25 cellular contexts compared by ENCODE assay signal in the genomic region with DNA sequence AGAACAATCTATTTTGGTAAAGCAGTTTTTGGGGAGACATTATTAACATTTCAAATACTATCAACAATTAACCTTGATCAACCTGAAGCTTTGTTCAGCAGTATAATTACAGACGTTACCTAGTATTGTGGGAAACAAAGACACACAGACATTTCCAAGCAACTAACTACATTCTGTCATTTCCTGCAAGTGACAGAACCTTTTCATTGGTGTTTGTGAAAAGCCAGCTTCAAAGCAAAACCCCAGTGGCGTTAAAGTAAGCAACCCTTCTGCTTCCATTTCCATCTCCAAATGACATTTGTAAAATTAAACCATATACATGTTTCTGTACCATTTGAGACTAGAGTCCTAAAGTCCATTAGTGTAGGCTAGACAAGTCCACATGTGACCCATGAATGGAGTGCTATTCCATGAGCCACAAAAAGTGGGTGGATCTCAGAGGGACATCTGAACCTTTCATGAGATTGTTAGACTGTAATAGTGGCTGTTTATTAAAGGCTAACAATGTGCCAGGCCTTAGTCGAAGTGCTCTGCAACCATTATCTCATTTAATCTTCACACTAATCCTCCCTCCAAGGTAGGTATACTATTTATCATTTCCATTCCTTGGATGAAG.
DNase-seq lines count a peak whose midpoint lies in the region; TF ChIP-seq lines count a peak whose summit lies in the region.
"Had no signal": no experiment of that assay in that cellular context is flagged by ENCODE, and none has a peak within 500 bp of the region (broad histone marks: within the 10 kb centered on the region; RNA-seq: fewer than 3 reads in every experiment).

No MANE protein-coding gene starts in this region.

- H3K4me1 Mint-ChIP-seq in T-helper 1 cell treated with Interleukin-12 subunit alpha and Interleukin-12 subunit beta and Interleukin-4 antibody, amounts not matched to agents 30 μg/mL and 1 μg/mL, for 36 hours (ENCODE audit: low read depth): peaks cover 16% of the 10 kb centered on the region
- H3K4me1 Mint-ChIP-seq in neural progenitor cell: peaks cover 36% of the 10 kb centered on the region

- no peaks in the 10 kb centered on the region for H3F3A ChIP-seq in neural progenitor cell (ENCODE audit: low read depth)

- peak overlapping the region; percentile 38 for H3K27ac Mint-ChIP-seq in T-helper 1 cell treated with Interleukin-12 subunit alpha and Interleukin-12 subunit beta and Interleukin-4 antibody, amounts not matched to agents 30 μg/mL and 1 μg/mL, for 36 hours
- H3K27ac Mint-ChIP-seq in neural progenitor cell: no peak overlapping the region
- H3K27ac Mint-ChIP-seq: activated naive CD8-positive, alpha-beta T cell; H9 had no signal

- DNase-seq in T-helper 1 cell (no peak), dermis blood vessel endothelial cell (peak; percentile 42), neural progenitor cell (ENCODE audit: low spot score) (no peak), iPS-NIHi7 (ENCODE audit: extremely low spot score) (no peak), anterior cingulate cortex (lab: John Stamatoyannopoulos, UW) (no peak)
- DNase-seq in Jurkat, Clone E6-1 (ENCODE audit: low read depth, low spot score): peak; percentile 48
- DNase-seq in stimulated activated CD4-positive, alpha-beta T cell treated with anti-CD3 and anti-CD28 coated beads, Interleukin-15, amount 100 ng/mL, for 24 hours: no peak
- DNase-seq: AML-193; DMS 273 treated with DMSO at 0.1 percent for 48 hours; effector CD8-positive, alpha-beta T cell; EL; H9; KBM-7; MM.1S; NCI-H1105 treated with DMSO at 0.1 percent for 48 hours; NCI-H2107; PC-3; SK-N-SH; stimulated activated CD4-positive, alpha-beta T cell treated with anti-CD3 and anti-CD28 coated beads, Interleukin-1b, Interleukin-23, amount 100 ng/mL, for 48 hours; stimulated activated naive CD8-positive, alpha-beta T cell treated with anti-CD3 and anti-CD28 coated beads, Interleukin-15, Interleukin-2, amounts not matched to agents 100 U/mL and 50 U/mL, for 24 hours had no signal

- H4K20me1 ChIP-seq in neural progenitor cell (ENCODE audit: low read depth): no peaks in the 10 kb centered on the region

- no peak for TF ChIP-seq CTCF in neural progenitor cell (IDR thresholded peaks at IDR 0.05)

- H2AFZ ChIP-seq in neural progenitor cell (replicated peaks): no peak overlapping the region

- H3K36me3 Mint-ChIP-seq in T-helper 1 cell treated with Interleukin-12 subunit alpha and Interleukin-12 subunit beta and Interleukin-4 antibody, amounts not matched to agents 30 μg/mL and 1 μg/mL, for 36 hours (ENCODE audit: low read depth): peaks cover 2% of the 10 kb centered on the region
- H3K36me3 Mint-ChIP-seq in neural progenitor cell: no peaks in the 10 kb centered on the region

- H3K27me3 ChIP-seq in neural progenitor cell: no peaks in the 10 kb centered on the region
- H3K27me3 ChIP-seq: right atrium auricular region had no signal

- peak overlapping the region; percentile 9 for H3K27ac ChIP-seq in neural progenitor cell
- H3K27ac ChIP-seq: right atrium auricular region had no signal

- no peaks in the 10 kb centered on the region for H3K9me3 Mint-ChIP-seq in T-helper 1 cell treated with Interleukin-12 subunit alpha and Interleukin-12 subunit beta and Interleukin-4 antibody, amounts not matched to agents 30 μg/mL and 1 μg/mL, for 36 hours
- no peaks in the 10 kb centered on the region for H3K9me3 Mint-ChIP-seq in neural progenitor cell
- H3K9me3 Mint-ChIP-seq: CD8-positive, alpha-beta memory T cell; H9 had no signal

- peaks cover 5% of the 10 kb centered on the region for H3K79me2 ChIP-seq in neural progenitor cell (ENCODE audit: low read depth)

- H3K4me3 Mint-ChIP-seq in T-helper 1 cell treated with Interleukin-12 subunit alpha and Interleukin-12 subunit beta and Interleukin-4 antibody, amounts not matched to agents 30 μg/mL and 1 μg/mL, for 36 hours: no peak overlapping the region
- no peak overlapping the region for H3K4me3 Mint-ChIP-seq in neural progenitor cell
- H3K4me3 Mint-ChIP-seq: activated naive CD8-positive, alpha-beta T cell; CD8-positive, alpha-beta memory T cell; H9 had no signal

- no peaks in the 10 kb centered on the region for H3K36me3 ChIP-seq in neural progenitor cell
- H3K36me3 ChIP-seq: right atrium auricular region had no signal

- no peak overlapping the region for H3K4me3 ChIP-seq in Jurkat, Clone E6-1 (ENCODE audit: low read length)
- no peak overlapping the region for H3K4me3 ChIP-seq in neural progenitor cell
- H3K4me3 ChIP-seq: right atrium auricular region, smooth muscle cell had no signal

- peak overlapping the region; percentile 45 for H3K4me2 ChIP-seq in neural progenitor cell
- H3K4me2 ChIP-seq: SK-N-SH, smooth muscle cell had no signal

- no peaks in the 10 kb centered on the region for H3K27me3 Mint-ChIP-seq in T-helper 1 cell treated with Interleukin-12 subunit alpha and Interleukin-12 subunit beta and Interleukin-4 antibody, amounts not matched to agents 30 μg/mL and 1 μg/mL, for 36 hours (ENCODE audit: low read depth)
- H3K27me3 Mint-ChIP-seq in neural progenitor cell (ENCODE audit: insufficient read depth, low read depth): peaks cover 6% of the 10 kb centered on the region
- H3K27me3 Mint-ChIP-seq: activated naive CD8-positive, alpha-beta T cell; CD8-positive, alpha-beta memory T cell had no signal

- no peaks in the 10 kb centered on the region for H3K9me3 ChIP-seq in neural progenitor cell (ENCODE audit: low read depth)
- H3K9me3 ChIP-seq: right atrium auricular region, SK-N-SH had no signal

- H3K9ac ChIP-seq in neural progenitor cell: no peak overlapping the region
- H3K9ac ChIP-seq: SK-N-SH had no signal

- H3K4me1 ChIP-seq in neural progenitor cell: peaks cover 25% of the 10 kb centered on the region

Comparison
In these comparisons a context has a peak if more than half of its experiments do, and no peak if none do; other contexts are left out.
1. DNase-seq: peak in Jurkat, Clone E6-1 (single experiment) and dermis blood vessel endothelial cell (single experiment); none in T-helper 1 cell (0 of 5), neural progenitor cell (single experiment), iPS-NIHi7 (single experiment), anterior cingulate cortex (0 of 58) and stimulated activated CD4-positive, alpha-beta T cell treated with anti-CD3 and anti-CD28 coated beads, Interleukin-15, amount 100 ng/mL, for 24 hours (single experiment).